ENCODE assay signal across 8 cellular contexts in the genomic region with DNA sequence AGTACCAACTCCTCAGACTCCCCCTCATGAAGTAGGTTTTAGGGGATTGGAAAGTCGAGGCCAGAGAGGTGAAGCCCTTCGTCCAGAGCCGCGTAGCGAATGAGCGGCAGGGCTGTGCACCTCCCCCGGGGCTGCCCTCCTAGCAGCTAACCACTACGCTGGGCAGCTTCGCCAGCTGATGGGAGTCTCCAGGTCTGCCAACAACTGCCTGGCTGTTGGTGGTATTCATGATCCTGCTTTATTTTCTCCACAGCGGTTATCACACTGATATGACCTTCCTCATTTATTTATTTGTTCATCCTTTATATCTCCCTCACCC. TPM values are rescaled to one million over a fixed set of nuclear protein-coding genes. Genes with fewer than 3 reads are reported as not detected.
A peak's percentile ranks its signal among the peaks of the same experiment; 100 is the strongest.
DNase-seq lines count a peak whose midpoint lies in the region; ATAC-seq and TF ChIP-seq lines count a peak whose summit lies in the region.

No MANE protein-coding gene starts in this region.

- no peaks in the 10 kb centered on the region for H3K9me3 ChIP-seq in thoracic aorta

- no peak for ATAC-seq in activated T-helper 17 cell treated with anti-CD3 and anti-CD28 coated beads, Interleukin-2, amount 50 U/mL, for 72 hours (replicated peaks)
- ATAC-seq in thoracic aorta (ENCODE audit: insufficient number of reproducible peaks, low FRiP score, low read depth): no peak

- TF ChIP-seq CTCF in thoracic aorta (IDR thresholded peaks at IDR 0.05): no peak

- DNase-seq in T-helper 1 cell (no peak), immature natural killer cell (no peak), thoracic aorta (ENCODE audit: low spot score) (no peak), COR-L47 (lab: John Stamatoyannopoulos, UW) (no peak)
- DNase-seq in effector CD4-positive, alpha-beta T cell: no peak
- DNase-seq in activated CD8-positive, alpha-beta memory T cell treated with anti-CD3 and anti-CD28 coated beads, Interleukin-2, amount 50 U/mL, for 4 hours: no peak

- no peak overlapping the region for H3K27ac ChIP-seq in thoracic aorta

- H3K4me3 ChIP-seq in thoracic aorta: peak overlapping the region; percentile 64

- H3K27me3 ChIP-seq in thoracic aorta (replicated peaks; ENCODE audit: insufficient read depth): no peaks in the 10 kb centered on the region

- peak overlapping the region; percentile 66 for H3K27ac Mint-ChIP-seq in T-helper 1 cell treated with Interleukin-12 subunit alpha and Interleukin-12 subunit beta and Interleukin-4 antibody, amounts not matched to agents 30 μg/mL and 1 μg/mL, for 36 hours
- H3K27ac Mint-ChIP-seq in activated T-helper 17 cell treated with anti-CD3 and anti-CD28 coated beads, Interleukin-2, amount 50 U/mL, for 72 hours: peak overlapping the region; percentile 63
- peak overlapping the region in 1 of 6 donors; percentile 60 for H3K27ac Mint-ChIP-seq in immature natural killer cell

- peaks cover 13% of the 10 kb centered on the region for H3K4me1 Mint-ChIP-seq in T-helper 1 cell treated with Interleukin-12 subunit alpha and Interleukin-12 subunit beta and Interleukin-4 antibody, amounts not matched to agents 30 μg/mL and 1 μg/mL, for 36 hours (ENCODE audit: low read depth)
- H3K4me1 Mint-ChIP-seq in activated T-helper 17 cell treated with anti-CD3 and anti-CD28 coated beads, Interleukin-2, amount 50 U/mL, for 72 hours: peaks cover 9% of the 10 kb centered on the region
- H3K4me1 Mint-ChIP-seq in immature natural killer cell: peaks cover 21 to 24% of the 10 kb centered on the region in 2 donors

- H3K9me3 Mint-ChIP-seq in T-helper 1 cell treated with Interleukin-12 subunit alpha and Interleukin-12 subunit beta and Interleukin-4 antibody, amounts not matched to agents 30 μg/mL and 1 μg/mL, for 36 hours: no peaks in the 10 kb centered on the region
- no peaks in the 10 kb centered on the region for H3K9me3 Mint-ChIP-seq in activated T-helper 17 cell treated with anti-CD3 and anti-CD28 coated beads, Interleukin-2, amount 50 U/mL, for 72 hours
- H3K9me3 Mint-ChIP-seq in immature natural killer cell: no peaks in the 10 kb centered on the region

- no peaks in the 10 kb centered on the region for H3K36me3 ChIP-seq in thoracic aorta

- H3K36me3 Mint-ChIP-seq in T-helper 1 cell treated with Interleukin-12 subunit alpha and Interleukin-12 subunit beta and Interleukin-4 antibody, amounts not matched to agents 30 μg/mL and 1 μg/mL, for 36 hours (ENCODE audit: low read depth): no peaks in the 10 kb centered on the region
- peaks cover 10% of the 10 kb centered on the region for H3K36me3 Mint-ChIP-seq in activated T-helper 17 cell treated with anti-CD3 and anti-CD28 coated beads, Interleukin-2, amount 50 U/mL, for 72 hours (ENCODE audit: low read depth)
- H3K36me3 Mint-ChIP-seq in immature natural killer cell: no peaks in the 10 kb centered on the region

- peaks cover 4 to 25% of the 10 kb centered on the region in 2 donors for H3K4me1 ChIP-seq in thoracic aorta (ENCODE audit: control insufficient read depth in 1 of 2, low read depth in 2 of 2)

- H3K4me3 Mint-ChIP-seq in T-helper 1 cell treated with Interleukin-12 subunit alpha and Interleukin-12 subunit beta and Interleukin-4 antibody, amounts not matched to agents 30 μg/mL and 1 μg/mL, for 36 hours: peak overlapping the region; percentile 78
- peak overlapping the region; percentile 77 for H3K4me3 Mint-ChIP-seq in activated T-helper 17 cell treated with anti-CD3 and anti-CD28 coated beads, Interleukin-2, amount 50 U/mL, for 72 hours
- peak overlapping the region; percentile 70 to 79 (median 76) for H3K4me3 Mint-ChIP-seq in immature natural killer cell

- peaks cover 27% of the 10 kb centered on the region for H3K27me3 Mint-ChIP-seq in T-helper 1 cell treated with Interleukin-12 subunit alpha and Interleukin-12 subunit beta and Interleukin-4 antibody, amounts not matched to agents 30 μg/mL and 1 μg/mL, for 36 hours (ENCODE audit: low read depth)
- H3K27me3 Mint-ChIP-seq in activated T-helper 17 cell treated with anti-CD3 and anti-CD28 coated beads, Interleukin-2, amount 50 U/mL, for 72 hours: no peaks in the 10 kb centered on the region
- H3K27me3 Mint-ChIP-seq in immature natural killer cell (ENCODE audit: low read depth in 3 of 3): peaks cover 18 to 27% (median 23%) of the 10 kb centered on the region in 3 donors

RNA-seq across cellular contexts. Expression of a gene that starts 0.8 kb away (rescaled TPM):
- 10 to 100 TPM; 17.9 to 67.0 TPM for total RNA-seq in activated T-helper 17 cell treated with anti-CD3 and anti-CD28 coated beads, Interleukin-2, amount 50 U/mL, for 72 hours
- under 1 TPM in 2 of 3 donors, not detected in 1; 0.34 to 0.36 TPM for polyA plus RNA-seq in immature natural killer cell
- under 1 TPM; 0.27 to 0.78 TPM for total RNA-seq in thoracic aorta

Comparison
In these comparisons a context has a peak if more than half of its experiments do, and no peak if none do; other contexts are left out.
1. RNA of a gene that starts 0.8 kb away (total RNA-seq): 17.9 to 67.0 TPM in activated T-helper 17 cell treated with anti-CD3 and anti-CD28 coated beads, Interleukin-2, amount 50 U/mL, for 72 hours; 0.27 to 0.78 TPM in thoracic aorta; every median in the first group is over 10 times any median in the second.
2. Peak in every context shown above with its lines, with median percentiles within 50 percentile points of each other: H3K4me3 Mint-ChIP-seq.